ENCODE assay signal across 10 cellular contexts in the genomic region with DNA sequence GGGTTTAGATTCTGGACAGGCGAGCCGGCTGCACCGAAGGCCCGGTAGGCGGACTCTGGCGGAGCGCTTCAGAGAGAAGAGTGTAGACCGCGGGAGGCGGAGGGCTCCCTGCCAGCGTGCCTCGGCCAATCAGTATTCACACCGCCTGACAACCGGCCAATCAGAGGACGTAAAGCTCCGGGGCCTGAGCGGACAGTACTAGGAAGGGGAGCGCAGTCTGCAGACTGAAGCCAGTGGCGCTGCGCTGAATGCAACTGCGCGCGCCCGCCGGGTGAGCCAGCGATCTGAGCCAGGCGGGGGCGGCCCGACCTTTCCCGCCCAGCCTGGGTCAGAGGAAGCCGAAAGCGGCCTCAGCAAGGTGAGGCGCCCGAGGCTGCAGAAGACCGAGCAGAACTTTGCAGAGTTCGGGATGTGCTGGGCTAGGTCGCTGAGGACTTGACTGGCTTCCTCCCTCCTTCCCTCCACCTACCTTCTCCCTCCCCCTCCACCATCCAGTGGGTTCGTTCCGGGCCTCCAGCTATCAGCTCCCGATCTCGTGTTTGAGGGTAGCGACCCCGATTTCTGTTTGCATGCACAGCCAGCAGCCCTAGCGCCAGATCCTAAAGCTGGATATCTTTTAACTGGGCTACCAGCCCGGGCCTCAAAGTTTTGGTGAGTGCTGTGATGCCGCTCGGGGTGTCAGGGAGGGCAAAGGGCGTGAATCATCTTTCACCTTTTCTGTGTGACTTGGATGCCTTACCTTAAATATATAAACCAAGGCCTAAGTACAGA. TPM values are rescaled to one million over a fixed set of nuclear protein-coding genes. Genes with fewer than 3 reads are reported as not detected.
A peak's percentile ranks its signal among the peaks of the same experiment; 100 is the strongest.
DNase-seq lines count a peak whose midpoint lies in the region; ATAC-seq, FAIRE-seq and TF ChIP-seq lines count a peak whose summit lies in the region.
"Had no signal": no experiment of that assay in that cellular context is flagged by ENCODE, and none has a peak within 500 bp of the region (broad histone marks: within the 10 kb centered on the region; RNA-seq: fewer than 3 reads in every experiment).

TSS of gene DMRT2 (plus strand) at position 233 of the 771 bp plus-strand sequence. CDS start 1,257 bp downstream, outside the sequence.

- no peaks in the 10 kb centered on the region for H3K79me1 ChIP-seq in H1 (ENCODE audit: low read depth, low read length)

- H2BK20ac ChIP-seq in H1 (ENCODE audit: low read length), result no peak within 1 kb of the TSS

- TF ChIP-seq CTCF in H1 (IDR thresholded peaks at IDR 0.05; ENCODE audit: control extremely low read depth in 1 of 3, insufficient read depth in 1 of 3, low read depth in 1 of 3, low read length in 3 of 3) (no peak), liver (IDR thresholded peaks at IDR 0.05; ENCODE audit: low read depth, low read length, missing input control) (no peak), stomach (IDR thresholded peaks at IDR 0.05) (peak in 1 of 7 experiments; percentile 10)

- no peak within 1 kb of the TSS for H3K4ac ChIP-seq in H1 (replicated peaks; ENCODE audit: insufficient read length, low read depth, low read length)

- H3K27ac ChIP-seq in H1 (ENCODE audit: low read depth, low read length), result no peak within 1 kb of the TSS
- H3K27ac ChIP-seq in liver (ENCODE audit: low read depth in 1 of 2, low read length in 2 of 2), result no peak within 1 kb of the TSS
- no peak within 1 kb of the TSS for H3K27ac ChIP-seq in stomach

- H3K9ac ChIP-seq in H1 (replicated peaks in 1 of 4; ENCODE audit: extremely low read depth in 1 of 4, low read depth in 3 of 4, low read length in 3 of 4) (no peak within 1 kb of the TSS), liver (ENCODE audit: low read depth in 1 of 2, low read length in 2 of 2) (no peak within 1 kb of the TSS)

- H2BK5ac ChIP-seq in H1 (ENCODE audit: low read depth, low read length), result no peak within 1 kb of the TSS

- no peak within 1 kb of the TSS for H2BK15ac ChIP-seq in H1 (ENCODE audit: low read length)

- CTCF ChIA-PET in H1 (lab: Charles Lee; ENCODE audit: partially characterized antibody), result no interaction called here

- H3K4me3 ChIP-seq in H1 (ENCODE audit: extremely low read depth in 1 of 4, insufficient read depth in 2 of 4, low read depth in 3 of 4, low read length in 4 of 4) (peak within 1 kb of the TSS in 3 of 4 experiments; percentile 10 to 60 (median 40); a peak in 5 of 8 replicates), liver (ENCODE audit: low read depth in 1 of 3, low read length in 3 of 3) (peak within 1 kb of the TSS in 1 of 3 donors; percentile 16), stomach (peak within 1 kb of the TSS in 3 of 4 donors; percentile 23 to 46 (median 27))

- POLR2A ChIA-PET in H1 (lab: Charles Lee; ENCODE audit: partially characterized antibody), result no interaction called here

- H3K18ac ChIP-seq in H1 (ENCODE audit: extremely low read depth, low read length), result no peak within 1 kb of the TSS

- H3K27me3 ChIP-seq in H1 (replicated peaks in 1 of 4; ENCODE audit: control insufficient read depth in 3 of 4, extremely low read depth in 1 of 4, insufficient read depth in 3 of 4, low read length in 3 of 4), result peaks cover 8 to 48% (median 43%) of the 10 kb centered on the region in 4 experiments
- H3K27me3 ChIP-seq in liver (ENCODE audit: control insufficient read depth in 4 of 4, insufficient read depth in 4 of 4, low read length in 3 of 4), result peaks cover 9 to 43% (median 18%) of the 10 kb centered on the region in 4 donors
- peaks cover 54 to 100% (median 87%) of the 10 kb centered on the region in 3 donors for H3K27me3 ChIP-seq in stomach

- no peak within 1 kb of the TSS for H2AK5ac ChIP-seq in H1 (ENCODE audit: low read depth, low read length)

- no peak within 1 kb of the TSS for H4K8ac ChIP-seq in H1 (ENCODE audit: extremely low read depth, insufficient read depth, low read length)

- H4K20me1 ChIP-seq in H1 (replicated peaks in 1 of 2; ENCODE audit: control insufficient read depth in 1 of 2, insufficient read depth in 2 of 2, low read length in 2 of 2), result peaks cover 0 to 5% of the 10 kb centered on the region in 2 experiments

- intact Hi-C loops in stomach (cut with DNase I; ENCODE audit: low total_unique reads), result no loop called here

- no peak within 1 kb of the TSS for H4K91ac ChIP-seq in H1 (replicated peaks; ENCODE audit: insufficient read length, low read length)

- peak; percentile 60 for ATAC-seq in HG03565 (IDR thresholded peaks at IDR 0.05; ENCODE audit: unreplicated experiment)
- ATAC-seq in HG03460 (IDR thresholded peaks at IDR 0.05; ENCODE audit: unreplicated experiment), result no peak

- H3K79me2 ChIP-seq in H1 (ENCODE audit: control insufficient read depth in 1 of 2, insufficient read depth in 2 of 2, low read length in 2 of 2), result no peaks in the 10 kb centered on the region

- H3K4me1 ChIP-seq in H1 (replicated peaks in 1 of 4; ENCODE audit: control insufficient read depth in 3 of 4, insufficient read depth in 4 of 4, low read length in 3 of 4), result peaks cover 0 to 7% (median 0%) of the 10 kb centered on the region in 4 experiments; a peak in 1 of 7 replicates
- peaks cover 21 to 46% (median 31%) of the 10 kb centered on the region in 4 donors for H3K4me1 ChIP-seq in liver (ENCODE audit: control insufficient read depth in 4 of 4, insufficient read depth in 4 of 4, low read length in 3 of 4)
- H3K4me1 ChIP-seq in stomach, result peaks cover 37 to 75% (median 55%) of the 10 kb centered on the region in 4 donors

- H3K4me2 ChIP-seq in H1 (ENCODE audit: insufficient read depth in 1 of 2, low read depth in 2 of 2, low read length in 2 of 2), result peak within 1 kb of the TSS; percentile 67 to 78; a peak in 3 of 4 replicates

- H2BK120ac ChIP-seq in H1 (replicated peaks; ENCODE audit: low read depth, low read length), result no peak within 1 kb of the TSS

- no peak for TF ChIP-seq RAD21 in H1 (IDR thresholded peaks at IDR 0.05 in 1 of 2, conservative IDR thresholded peaks at IDR 0.05 in 1 of 2; ENCODE audit: low read depth in 2 of 2, low read length in 2 of 2)
- TF ChIP-seq RAD21 in liver (IDR thresholded peaks at IDR 0.05), result no peak

- 73% methylated on average over 46 of the region's 48 CpGs; no CpG with 5 or more reads in 1 of the 2 experiments for WGBS in H1 (ENCODE audit: extremely low coverage in 1 of 2, insufficient coverage in 1 of 2, insufficient read length in 1 of 2, insufficient replicate concordance in 2 of 2, low coverage in 1 of 2, low lambda C conversion rate in 2 of 2, missing lambda C conversion rate in 1 of 2), 2 experiments
- 3% methylated on average over 48 of the region's 48 CpGs for WGBS in liver
- WGBS in stomach, 5 donors, result 2 to 6% (median 4%) methylated on average over 36 to 48 of the region's 48 CpGs

- TF ChIP-seq POLR2A in H1 (IDR thresholded peaks at IDR 0.05; ENCODE audit: control extremely low read depth in 1 of 2, low read depth in 2 of 2, low read length in 2 of 2), result no peak
- TF ChIP-seq POLR2A in stomach (IDR thresholded peaks at IDR 0.05), result no peak

- H3K23me2 ChIP-seq in H1 (ENCODE audit: low read depth, low read length), result peaks cover 4% of the 10 kb centered on the region; the same call in 1 of the 2 replicates

- H3K9me3 ChIP-seq in H1 (ENCODE audit: insufficient read depth in 2 of 2, low read depth in 1 of 2, low read length in 1 of 2) (peaks cover 4 to 46% of the 10 kb centered on the region in 2 experiments; a peak in 3 of 4 replicates), liver (ENCODE audit: control insufficient read depth in 4 of 4, low read length in 3 of 4) (no peaks in the 10 kb centered on the region), stomach (peaks cover 0 to 29% (median 3%) of the 10 kb centered on the region in 4 donors)

- no peak within 1 kb of the TSS for H3K14ac ChIP-seq in H1 (ENCODE audit: insufficient read length)

- no peak within 1 kb of the TSS for H3K23ac ChIP-seq in H1 (ENCODE audit: insufficient read length)

- no peak for FAIRE-seq in H1 (lab: Jason Lieb, UNC)

- in situ Hi-C loops in SK-MEL-5 (cut with HindIII; ENCODE audit: low pct_unique_long_range_greater_than_20kb, low sequenced_read_pairs), result no loop called here

- no peak within 1 kb of the TSS for H3K56ac ChIP-seq in H1 (replicated peaks; ENCODE audit: insufficient read length, low read depth, low read length)

- DNase-seq in activated CD4-positive, alpha-beta T cell treated with anti-CD3 and anti-CD28 coated beads for 48 hours, result peak; percentile 66
- no peak for DNase-seq in activated CD4-positive, alpha-beta T cell treated with anti-CD3 and anti-CD28 coated beads for 1 hour
- DNase-seq in SK-MEL-5 (ENCODE audit: low read depth, low spot score), result peak; percentile 92
- peak; percentile 91 to 92 for DNase-seq in H1 (ENCODE audit: low read depth in 1 of 2, low spot score in 2 of 2)
- DNase-seq in stomach, result peak; percentile 78

- H3K36me3 ChIP-seq in H1 (ENCODE audit: control insufficient read depth in 2 of 4, insufficient read depth in 4 of 4, low read length in 3 of 4), result no peaks in the 10 kb centered on the region; a peak in 1 of 8 replicates
- no peaks in the 10 kb centered on the region for H3K36me3 ChIP-seq in liver (ENCODE audit: control insufficient read depth in 4 of 4, insufficient read depth in 3 of 4, low read depth in 1 of 4, low read length in 3 of 4)
- no peaks in the 10 kb centered on the region for H3K36me3 ChIP-seq in stomach

- H4K5ac ChIP-seq in H1 (ENCODE audit: insufficient read length, low read depth, low read length), result no peak within 1 kb of the TSS

- TF ChIP-seq EP300 in H1 (IDR thresholded peaks at IDR 0.05; ENCODE audit: borderline replicate concordance in 1 of 2, low read depth in 2 of 2, low read length in 2 of 2) (no peak), stomach (IDR thresholded peaks at IDR 0.05) (no peak)

- H2AFZ ChIP-seq in H1 (ENCODE audit: low read length), result peak within 1 kb of the TSS; percentile 49; the same call in 1 of the 2 replicates

- H2BK12ac ChIP-seq in H1 (ENCODE audit: low read depth, low read length), result no peak within 1 kb of the TSS

TF ChIP-seq in H1, 55 proteins besides CTCF, POLR2A, EP300 and RAD21 (continues in another document):
- no peak for TF ChIP-seq JUND (IDR thresholded peaks at IDR 0.05; ENCODE audit: low read length)

TF ChIP-seq in liver, 16 proteins besides CTCF, POLR2A, EP300 and RAD21 (continues in another document):
- TF ChIP-seq RXRA (IDR thresholded peaks at IDR 0.05), result no peak
- TF ChIP-seq YY1 (IDR thresholded peaks at IDR 0.05), result peak; percentile 37
- TF ChIP-seq FOXA1 (IDR thresholded peaks at IDR 0.05), result no peak

RNA-seq across cellular contexts. Expression of gene DMRT2, which starts in this region (rescaled TPM):
- 3.4 and 4.0 TPM in 2 replicates for total RNA-seq in SK-MEL-5 (2014; rRNA removed; shearing (Covaris generic))
- 10.8 and 12.8 TPM in 2 replicates for polyA plus RNA-seq in SK-MEL-5 (2015; cell fraction: cytosol; rRNA removed)
- polyA plus RNA-seq in SK-MEL-5 (2015; cell fraction: nucleus; rRNA removed), result 16.3 and 22.8 TPM in 2 replicates
- 0.61 and 0.93 TPM in 2 replicates for total RNA-seq in H1 (2021; fragmentation: NEBNext Ultra II Directional; extraction: Animal tissue kit (Norgen Biotek cat#: 25700))
- polyA plus RNA-seq in H1 (2011; rRNA removed) (0.24 and 0.29 TPM in 2 replicates), liver (under 1 TPM in 1 of 2 donors, not detected in 1; 0.03 TPM), stomach (under 1 TPM in 1 of 3 donors, not detected in 2; 0.08 TPM)
- 0.36 TPM for polyA plus RNA-seq in H1 (2011; cell fraction: cytosol; rRNA removed)
- polyA plus RNA-seq in H1 (2011; cell fraction: nucleus; rRNA removed), result 0.41 TPM
- polyA plus RNA-seq in H1 (2012, experiment 1 of 2), result 0.09 to 0.16 TPM (median 0.12 TPM) in 3 of 4 replicates, not detected in the other
- not detected for polyA plus RNA-seq in H1 (2012, experiment 2 of 2)
- 0.51 TPM for polyA plus RNA-seq in H1 (2013, experiment 1 of 2)
- 0.42 TPM for polyA plus RNA-seq in H1 (2013, experiment 2 of 2)
- 0.12 and 0.35 TPM in 2 replicates for polyA minus RNA-seq in H1 (2011; rRNA and poly(A)+ RNA removed)
- not detected for polyA minus RNA-seq in H1 (2011; cell fraction: cytosol; rRNA and poly(A)+ RNA removed)
- 1.1 TPM for polyA minus RNA-seq in H1 (2011; cell fraction: nucleus; rRNA and poly(A)+ RNA removed)
- total RNA-seq in liver (not detected), stomach (10 to 100 TPM in 1 of 5 donors, 1 to 10 TPM in 1, not detected in 3; 2.3 to 23.2 TPM)
- total RNA-seq: activated CD8-positive, alpha-beta memory T cell treated with anti-CD3 and anti-CD28 coated beads for 36 hours had no signal
- polyA plus RNA-seq: BJ had no signal
